In genomic region chr10:75236178-75236825, GRCh38 we compare ENCODE assay signal across 8 cellular contexts. TPM values are rescaled to one million over a fixed set of nuclear protein-coding genes. Genes with fewer than 3 reads are reported as not detected.
A peak's percentile ranks its signal among the peaks of the same experiment; 100 is the strongest.
DNase-seq lines count a peak whose midpoint lies in the region; ATAC-seq and TF ChIP-seq lines count a peak whose summit lies in the region.

No MANE protein-coding gene starts in this region.

- H3K4me1 ChIP-seq in CD8-positive, alpha-beta memory T cell (ENCODE audit: insufficient read depth, low read length) = peaks cover 14% of the 10 kb centered on the region

- no peaks in the 10 kb centered on the region for H3K27me3 Mint-ChIP-seq in CD8-positive, alpha-beta memory T cell
- H3K27me3 Mint-ChIP-seq in brain = peaks cover 9% of the 10 kb centered on the region
- no peaks in the 10 kb centered on the region for H3K27me3 Mint-ChIP-seq in osteocyte (ENCODE audit: unreplicated experiment)

- peak overlapping the region; percentile 74 to 90 (median 79) for H3K4me3 Mint-ChIP-seq in CD8-positive, alpha-beta memory T cell
- H3K4me3 Mint-ChIP-seq in brain (peak overlapping the region; percentile 63 to 84 (median 77)), osteocyte (ENCODE audit: unreplicated experiment) (peak overlapping the region; percentile 68)

- in situ Hi-C loops in KBM-7 (cut with MboI; ENCODE audit: low pct_unique_long_range_greater_than_20kb, low sequenced_read_pairs) = no loop called here

- DNase-seq in CD8-positive, alpha-beta memory T cell = no peak
- DNase-seq in KBM-7 = peak; percentile 81
- no peak for DNase-seq in osteocyte (ENCODE audit: extremely low spot score, unreplicated experiment)
- DNase-seq in GM10248 (ENCODE audit: extremely low spot score) = no peak

- POLR2A ChIA-PET in CD8-positive, alpha-beta memory T cell (lab: Charles Lee) = interaction anchor here (0.6 to 7.1 kb wide), 3 partner anchors 23 to 991 kb away, joined by 3 to 56 read pairs (median 4); partner anchors contain the start of gene VDAC2
- POLR2A ChIA-PET in GM10248 (lab: Yijun Ruan, JAX) = no interaction called here

- no peak for ATAC-seq in GM21390 (IDR thresholded peaks at IDR 0.05; ENCODE audit: unreplicated experiment)
- ATAC-seq in GM19397 (IDR thresholded peaks at IDR 0.05; ENCODE audit: unreplicated experiment) = no peak
- no peak for ATAC-seq in GM18858 (IDR thresholded peaks at IDR 0.05; ENCODE audit: unreplicated experiment)

- no peaks in the 10 kb centered on the region for H3K9me3 ChIP-seq in CD8-positive, alpha-beta memory T cell (ENCODE audit: low read length)

- peaks cover 6 to 20% (median 7%) of the 10 kb centered on the region in 3 donors for H3K4me1 Mint-ChIP-seq in CD8-positive, alpha-beta memory T cell
- H3K4me1 Mint-ChIP-seq in brain = peaks cover 21% of the 10 kb centered on the region
- peaks cover 8% of the 10 kb centered on the region for H3K4me1 Mint-ChIP-seq in osteocyte (ENCODE audit: unreplicated experiment)

- no peak overlapping the region for H3K4me3 ChIP-seq in CD8-positive, alpha-beta memory T cell (ENCODE audit: low read length)

- TF ChIP-seq CTCF in brain (conservative IDR thresholded peaks at IDR 0.05) (peak; percentile 53 to 66), osteocyte (IDR thresholded peaks at IDR 0.05) (no peak), GM10248 (IDR thresholded peaks at IDR 0.05; ENCODE audit: control extremely low read depth, extremely low read depth, low read depth, missing control alignments) (no peak)

- H3K36me3 ChIP-seq in CD8-positive, alpha-beta memory T cell (ENCODE audit: insufficient read depth, low read length) = peaks cover 11% of the 10 kb centered on the region

- peak overlapping the region; percentile 85 to 99 (median 90) for H3K27ac Mint-ChIP-seq in CD8-positive, alpha-beta memory T cell
- peak overlapping the region; percentile 11 to 81 (median 67) for H3K27ac Mint-ChIP-seq in brain
- H3K27ac Mint-ChIP-seq in osteocyte (ENCODE audit: unreplicated experiment) = no peak overlapping the region

- no peak overlapping the region for H3K27ac ChIP-seq in CD8-positive, alpha-beta memory T cell (ENCODE audit: low read depth, low read length)

- H3K9me3 Mint-ChIP-seq in CD8-positive, alpha-beta memory T cell = no peaks in the 10 kb centered on the region
- H3K9me3 Mint-ChIP-seq in brain (peaks cover 0 to 7% (median 0%) of the 10 kb centered on the region in 5 experiments), osteocyte (ENCODE audit: unreplicated experiment) (no peaks in the 10 kb centered on the region)

- H3K27me3 ChIP-seq in CD8-positive, alpha-beta memory T cell (ENCODE audit: insufficient read depth, low read length, poor library complexity, severe bottlenecking) = no peaks in the 10 kb centered on the region

- CTCF ChIA-PET in CD8-positive, alpha-beta memory T cell (lab: Charles Lee) = interaction anchor here (0.7 to 15.6 kb wide), 16 partner anchors 9 to 993 kb away, joined by 3 to 304 read pairs (median 6); partner anchors contain the start of gene VDAC2
- CTCF ChIA-PET in GM10248 (lab: Yijun Ruan, JAX) = interaction anchor here (0.5 to 11.1 kb wide), 33 partner anchors 12 to 1384 kb away, joined by 3 to 148 read pairs (median 5); partner anchors contain the start of genes SAMD8 and VDAC2

- peaks cover 0 to 16% (median 0%) of the 10 kb centered on the region in 3 donors for H3K36me3 Mint-ChIP-seq in CD8-positive, alpha-beta memory T cell
- peaks cover 14% of the 10 kb centered on the region for H3K36me3 Mint-ChIP-seq in brain
- H3K36me3 Mint-ChIP-seq in osteocyte (ENCODE audit: unreplicated experiment) = peaks cover 11% of the 10 kb centered on the region

RNA-seq across cellular contexts. Expression of gene COMTD1, which starts 0.5 kb away (rescaled TPM):
- total RNA-seq in CD8-positive, alpha-beta memory T cell = 10 to 100 TPM; 43.9 to 47.9 TPM
- 23.2 TPM for polyA plus RNA-seq in CD8-positive, alpha-beta memory T cell
- polyA plus RNA-seq in brain (ENCODE audit: insufficient read depth, low read depth, low replicate concordance) = 10.9 TPM
- total RNA-seq in osteocyte = 12.9 and 15.7 TPM in 2 replicates

RNA-seq across cellular contexts. Expression of gene VDAC2, which starts 25.7 kb away (rescaled TPM):
- 100 to 1,000 TPM; 247 to 261 TPM for total RNA-seq in CD8-positive, alpha-beta memory T cell
- 149 TPM for polyA plus RNA-seq in CD8-positive, alpha-beta memory T cell
- polyA plus RNA-seq in brain (ENCODE audit: insufficient read depth, low read depth, low replicate concordance) = 234 TPM
- total RNA-seq in osteocyte = 130 TPM in 2 replicates

Comparison
In these comparisons a context has a peak if more than half of its experiments do, and no peak if none do; other contexts are left out.
1. CTCF ChIP-seq: peak in brain (2 of 2); none in osteocyte (single experiment) and GM10248 (single experiment).
2. Peak in every context shown above with its lines, with median percentiles within 50 percentile points of each other: H3K4me3 Mint-ChIP-seq.